Comparison of ENCODE assay signal across 15 cellular contexts in genomic region chr2:25894135-25894830, GRCh38. TPM values are rescaled to one million over a fixed set of nuclear protein-coding genes. Genes with fewer than 3 reads are reported as not detected.
DNase-seq lines count a peak whose midpoint lies in the region; ATAC-seq and TF ChIP-seq lines count a peak whose summit lies in the region.
"Had no signal": no experiment of that assay in that cellular context is flagged by ENCODE, and none has a peak within 500 bp of the region (broad histone marks: within the 10 kb centered on the region; RNA-seq: fewer than 3 reads in every experiment).

No MANE protein-coding gene starts in this region.

- no peak overlapping the region for H3K27ac ChIP-seq in mammary epithelial cell (ENCODE audit: insufficient read depth, low read depth, low read length)
- H3K27ac ChIP-seq: BLaER1 treated with 17β-estradiol and CSF1 and Interleukin-3, amounts not matched to agents 10 nM and 100 nM; coronary artery; PC-9 had no signal

- H2AFZ ChIP-seq in mammary epithelial cell (ENCODE audit: low read depth, low read length), result peak overlapping the region; percentile 5
- H2AFZ ChIP-seq: PC-9 had no signal

- H3K4me3 Mint-ChIP-seq in activated T-helper 17 cell treated with anti-CD3 and anti-CD28 coated beads, Interleukin-2, amount 50 U/mL, for 72 hours, result no peak overlapping the region
- H3K4me3 Mint-ChIP-seq: activated T-helper 1 cell treated with anti-CD3 and anti-CD28 coated beads, Interleukin-12 subunit alpha, Interleukin-12 subunit beta, Interleukin-2, Interleukin-4 antibody, amounts not matched to agents 30 ng/mL and 10 ng/mL and 1 ng/mL, durations not matched to agents 14 hours and 24 hours and 36 hours; naive thymus-derived CD8-positive, alpha-beta T cell had no signal

- in situ Hi-C loops in mammary epithelial cell (cut with MboI; ENCODE audit: low sequenced_read_pairs in 2 of 2), result no loop called here

- no peaks in the 10 kb centered on the region for H3K9me3 Mint-ChIP-seq in activated T-helper 17 cell treated with anti-CD3 and anti-CD28 coated beads, Interleukin-2, amount 50 U/mL, for 72 hours
- H3K9me3 Mint-ChIP-seq: activated T-helper 1 cell treated with anti-CD3 and anti-CD28 coated beads, Interleukin-12 subunit alpha, Interleukin-12 subunit beta, Interleukin-2, Interleukin-4 antibody, amounts not matched to agents 30 ng/mL and 10 ng/mL and 1 ng/mL, durations not matched to agents 14 hours and 24 hours and 36 hours; naive thymus-derived CD8-positive, alpha-beta T cell had no signal

- H3K27me3 Mint-ChIP-seq in activated T-helper 17 cell treated with anti-CD3 and anti-CD28 coated beads, Interleukin-2, amount 50 U/mL, for 72 hours, result no peaks in the 10 kb centered on the region

- H3K79me2 ChIP-seq in mammary epithelial cell (ENCODE audit: insufficient read depth, low read length), result no peaks in the 10 kb centered on the region

- WGBS in mammary epithelial cell (ENCODE audit: low coverage, missing lambda C conversion rate), result 64% methylated on average over 7 of the region's 8 CpGs

- H3K27ac Mint-ChIP-seq in activated T-helper 17 cell treated with anti-CD3 and anti-CD28 coated beads, Interleukin-2, amount 50 U/mL, for 72 hours, result no peak overlapping the region
- H3K27ac Mint-ChIP-seq: activated T-helper 1 cell treated with anti-CD3 and anti-CD28 coated beads, Interleukin-12 subunit alpha, Interleukin-12 subunit beta, Interleukin-2, Interleukin-4 antibody, amounts not matched to agents 30 ng/mL and 10 ng/mL and 1 ng/mL, durations not matched to agents 14 hours and 24 hours and 36 hours; naive thymus-derived CD8-positive, alpha-beta T cell had no signal

- H3K36me3 ChIP-seq in mammary epithelial cell (ENCODE audit: insufficient read depth, low read length), result no peaks in the 10 kb centered on the region
- H3K36me3 ChIP-seq: BLaER1 treated with 17β-estradiol and CSF1 and Interleukin-3, amounts not matched to agents 10 nM and 100 nM; WERI-Rb-1 had no signal

- no peak overlapping the region for H3K9ac ChIP-seq in mammary epithelial cell (ENCODE audit: insufficient read depth, low read length)
- H3K9ac ChIP-seq: BLaER1 treated with 17β-estradiol and CSF1 and Interleukin-3, amounts not matched to agents 10 nM and 100 nM had no signal

- H3K4me2 ChIP-seq in mammary epithelial cell (ENCODE audit: insufficient read depth, low read depth, low read length), result no peak overlapping the region
- H3K4me2 ChIP-seq: BLaER1 treated with 17β-estradiol and CSF1 and Interleukin-3, amounts not matched to agents 10 nM and 100 nM; PC-9 had no signal

- CTCF ChIA-PET in mammary epithelial cell (lab: Charles Lee; ENCODE audit: low non-redundant PET), result no interaction called here

- intact Hi-C loops in mammary epithelial cell (cut with micrococcal nuclease) (no loop called here), left colon (cut with DNase I, micrococcal nuclease) (no loop called here)

- H3K27me3 ChIP-seq in mammary epithelial cell (ENCODE audit: insufficient read depth, low read length), result no peaks in the 10 kb centered on the region
- H3K27me3 ChIP-seq: BLaER1 treated with 17β-estradiol and CSF1 and Interleukin-3, amounts not matched to agents 10 nM and 100 nM had no signal

- no peak for TF ChIP-seq CTCF in mammary epithelial cell (conservative IDR thresholded peaks at IDR 0.05 in 1 of 2, IDR thresholded peaks at IDR 0.05 in 1 of 2; ENCODE audit: extremely low read depth in 1 of 2, insufficient read depth in 1 of 2, low read depth in 1 of 2, low read length in 2 of 2)

- dilution Hi-C loops in mammary epithelial cell (cut with HindIII; ENCODE audit: low sequenced_read_pairs), result no loop called here

- no peaks in the 10 kb centered on the region for H3K4me1 Mint-ChIP-seq in activated T-helper 17 cell treated with anti-CD3 and anti-CD28 coated beads, Interleukin-2, amount 50 U/mL, for 72 hours
- H3K4me1 Mint-ChIP-seq: naive thymus-derived CD8-positive, alpha-beta T cell had no signal

- DNase-seq in AG20443 (ENCODE audit: low spot score) (peak; percentile 71), HT-29 (ENCODE audit: low spot score) (peak; percentile 51), mammary epithelial cell (no peak), left colon (peak; percentile 29 to 49), NCI-H526 treated with DMSO at 0.1 percent for 48 hours (lab: John Stamatoyannopoulos, UW) (no peak), H4 (ENCODE audit: low spot score) (no peak)
- DNase-seq in activated CD4-positive, CD25-positive, alpha-beta regulatory T cell treated with anti-CD3 and anti-CD28 coated beads, Interleukin-2, amount 50 U/mL, for 72 hours, result no peak
- DNase-seq: naive thymus-derived CD8-positive, alpha-beta T cell; NCI-H1436; PC-9 had no signal

- BruUV-seq in mammary epithelial cell (replicated peaks; lab: Mats Ljungman, UMichigan), result no TSS peak

- H3K4me3 ChIP-seq in mammary epithelial cell (replicated peaks in 1 of 3; ENCODE audit: insufficient read depth in 1 of 3, low read depth in 2 of 3, low read length in 3 of 3), result no peak overlapping the region
- H3K4me3 ChIP-seq: BLaER1 treated with 17β-estradiol and CSF1 and Interleukin-3, amounts not matched to agents 10 nM and 100 nM; coronary artery; PC-9 had no signal

- no peaks in the 10 kb centered on the region for H3K36me3 Mint-ChIP-seq in activated T-helper 17 cell treated with anti-CD3 and anti-CD28 coated beads, Interleukin-2, amount 50 U/mL, for 72 hours (ENCODE audit: low read depth)
- H3K36me3 Mint-ChIP-seq: naive thymus-derived CD8-positive, alpha-beta T cell had no signal

- ATAC-seq in left colon, result peak; percentile 63
- ATAC-seq in activated T-helper 17 cell treated with anti-CD3 and anti-CD28 coated beads, Interleukin-2, amount 50 U/mL, for 72 hours (replicated peaks), result no peak
- ATAC-seq: naive thymus-derived CD8-positive, alpha-beta T cell had no signal

- H3K9me3 ChIP-seq in mammary epithelial cell (replicated peaks; ENCODE audit: insufficient read depth, low read length), result no peaks in the 10 kb centered on the region

- H3K4me1 ChIP-seq in mammary epithelial cell (ENCODE audit: insufficient read depth, low read length), result no peaks in the 10 kb centered on the region

- no peaks in the 10 kb centered on the region for H4K20me1 ChIP-seq in mammary epithelial cell (ENCODE audit: insufficient read depth, low read length)
- H4K20me1 ChIP-seq: BLaER1 treated with 17β-estradiol and CSF1 and Interleukin-3, amounts not matched to agents 10 nM and 100 nM had no signal

RNA-seq across cellular contexts. Expression of gene ASXL2, which starts 16.0 kb away (rescaled TPM):
- 9.3 and 12.1 TPM in 2 replicates for total RNA-seq in HT-29 (2014; rRNA removed; shearing (Covaris generic))
- total RNA-seq in mammary epithelial cell, result 10 to 100 TPM; 15.2 to 39.4 TPM
- 11.4 TPM for polyA plus RNA-seq in mammary epithelial cell
- 25.2 TPM for polyA minus RNA-seq in mammary epithelial cell
- total RNA-seq in left colon, result 10 to 100 TPM; 30.7 to 33.8 TPM
- total RNA-seq in H4 (2014; rRNA removed; shearing (Covaris generic)), result 4.4 TPM in 2 replicates
- total RNA-seq in activated T-helper 17 cell treated with anti-CD3 and anti-CD28 coated beads, Interleukin-2, amount 50 U/mL, for 72 hours, result 10 to 100 TPM; 28.5 to 37.1 TPM

Comparison
In these comparisons a context has a peak if more than half of its experiments do, and no peak if none do; other contexts are left out.
1. DNase-seq: peak in AG20443 (single experiment), HT-29 (single experiment) and left colon (2 of 2); none in mammary epithelial cell (single experiment), NCI-H526 treated with DMSO at 0.1 percent for 48 hours (single experiment), activated CD4-positive, CD25-positive, alpha-beta regulatory T cell treated with anti-CD3 and anti-CD28 coated beads, Interleukin-2, amount 50 U/mL, for 72 hours (single experiment) and H4 (single experiment).